20 cellular contexts compared by ENCODE assay signal in the genomic region with DNA sequence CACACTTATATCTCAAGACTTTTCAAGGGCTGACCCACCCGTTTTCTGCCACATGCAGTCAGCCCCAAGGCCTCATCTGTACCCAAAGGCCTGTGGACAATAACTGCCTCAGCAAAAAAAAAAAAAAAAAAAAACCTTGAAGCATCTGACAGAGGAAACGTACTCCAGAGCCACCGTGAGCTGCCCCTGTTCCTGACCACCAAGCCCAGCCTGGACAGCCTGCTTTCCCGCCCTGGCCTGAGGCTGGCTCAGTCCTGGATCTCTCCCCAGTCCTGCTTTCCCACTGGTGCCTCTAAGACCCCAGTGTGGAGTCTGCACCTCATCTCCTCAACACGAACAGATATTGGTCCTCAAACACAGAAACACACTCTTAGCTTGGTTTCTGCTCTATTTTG.
DNase-seq lines count a peak whose midpoint lies in the region; ATAC-seq, FAIRE-seq and TF ChIP-seq lines count a peak whose summit lies in the region.
"Had no signal": no experiment of that assay in that cellular context is flagged by ENCODE, and none has a peak within 500 bp of the region (broad histone marks: within the 10 kb centered on the region; RNA-seq: fewer than 3 reads in every experiment).

No MANE protein-coding gene starts in this region.

- H3K9me3 Mint-ChIP-seq in Calu3 (ENCODE audit: low read depth, unreplicated experiment) = no peaks in the 10 kb centered on the region
- H3K9me3 Mint-ChIP-seq in mesothelial cell of epicardium = peaks cover 12% of the 10 kb centered on the region

- H2AFZ ChIP-seq in K562 (ENCODE audit: low read depth, low read length) = no peak overlapping the region
- H2AFZ ChIP-seq: GM23248 had no signal

- no peaks in the 10 kb centered on the region for H4K20me1 ChIP-seq in K562 (replicated peaks; ENCODE audit: control insufficient read depth, insufficient read depth, low read length)

- H3K27ac ChIP-seq in A673 (ENCODE audit: low read depth, low read length, poor library complexity, severe bottlenecking) = no peak overlapping the region
- no peak overlapping the region for H3K27ac ChIP-seq in K562 (ENCODE audit: extremely low read depth, low read depth, low read length)
- H3K27ac ChIP-seq: C4-2B, GM23248 had no signal

- H3K36me3 Mint-ChIP-seq in Calu3 (ENCODE audit: insufficient read depth, unreplicated experiment) = peaks cover 23% of the 10 kb centered on the region
- peaks cover 19% of the 10 kb centered on the region for H3K36me3 Mint-ChIP-seq in mesothelial cell of epicardium

- in situ Hi-C loops in K562 (cut with MboI) = no loop called here

- no peaks in the 10 kb centered on the region for H3K27me3 Mint-ChIP-seq in Calu3 (ENCODE audit: unreplicated experiment)
- H3K27me3 Mint-ChIP-seq in mesothelial cell of epicardium (ENCODE audit: low read depth) = no peaks in the 10 kb centered on the region
- H3K27me3 Mint-ChIP-seq: IgD-negative memory B cell had no signal

- no peak overlapping the region for H3K27ac Mint-ChIP-seq in Calu3 (ENCODE audit: unreplicated experiment)
- H3K27ac Mint-ChIP-seq in mesothelial cell of epicardium = peak overlapping the region; percentile 16
- H3K27ac Mint-ChIP-seq: IgD-negative memory B cell had no signal

- no peaks in the 10 kb centered on the region for H3K9me3 ChIP-seq in A673 (ENCODE audit: low read depth, low read length, poor library complexity, severe bottlenecking)
- no peaks in the 10 kb centered on the region for H3K9me3 ChIP-seq in K562 (replicated peaks; ENCODE audit: control insufficient read depth, insufficient read depth, low read depth, low read length)
- H3K9me3 ChIP-seq: HAP-1, MG63 had no signal

- H3K4me3 Mint-ChIP-seq in Calu3 (ENCODE audit: low read depth, unreplicated experiment) = no peak overlapping the region
- no peak overlapping the region for H3K4me3 Mint-ChIP-seq in mesothelial cell of epicardium
- H3K4me3 Mint-ChIP-seq: IgD-negative memory B cell had no signal

- no peaks in the 10 kb centered on the region for H3K4me1 Mint-ChIP-seq in Calu3 (ENCODE audit: low read depth, unreplicated experiment)
- H3K4me1 Mint-ChIP-seq in mesothelial cell of epicardium = peaks cover 4% of the 10 kb centered on the region

- 72% methylated on average over 5 of the region's 5 CpGs for WGBS in K562 (ENCODE audit: insufficient coverage, low coverage, missing lambda C conversion rate)

- H3K79me2 ChIP-seq in K562 (ENCODE audit: control insufficient read depth, insufficient read depth, low read length) = no peaks in the 10 kb centered on the region

- no peak overlapping the region for H3K4me2 ChIP-seq in K562 (ENCODE audit: insufficient read depth, low read length)

- no peak for TF ChIP-seq RAD21 in K562 (CRISPR knock-in tag; conservative IDR thresholded peaks at IDR 0.05 in 1 of 2, IDR thresholded peaks at IDR 0.05 in 1 of 2)

- H3K36me3 ChIP-seq in A673 (ENCODE audit: insufficient read depth, low read length, poor library complexity, severe bottlenecking) = peaks cover 17% of the 10 kb centered on the region
- H3K36me3 ChIP-seq in K562 (ENCODE audit: control insufficient read depth, insufficient read depth, low read length) = peaks cover 49% of the 10 kb centered on the region; the same call in 1 of the 3 replicates

- no peak for ATAC-seq in K562

- H3K9me1 ChIP-seq in K562 (ENCODE audit: control insufficient read depth, insufficient read depth, low read length) = no peaks in the 10 kb centered on the region

- H3K9ac ChIP-seq in K562 (ENCODE audit: insufficient read depth in 1 of 2, low read depth in 2 of 2, low read length in 2 of 2) = no peak overlapping the region
- H3K9ac ChIP-seq: GM23248 had no signal

- no peak for FAIRE-seq in K562 (lab: Jason Lieb, UNC)
- FAIRE-seq: GM19239 had no signal

- BruUV-seq in A673 (replicated peaks; lab: Mats Ljungman, UMichigan) = TSS peak; percentile 69
- TSS peak; percentile 70 for BruUV-seq in Calu3 (replicated peaks; lab: Mats Ljungman, UMichigan)
- TSS peak; percentile 49 for BruUV-seq in K562 (replicated peaks; lab: Mats Ljungman, UMichigan)

- TF ChIP-seq CTCF in A673 (conservative IDR thresholded peaks at IDR 0.05; ENCODE audit: low read depth, low read length) (no peak), Calu3 (IDR thresholded peaks at IDR 0.05; ENCODE audit: unreplicated experiment) (no peak), K562 (IDR thresholded peaks at IDR 0.05 in 2 of 3, conservative IDR thresholded peaks at IDR 0.05 in 1 of 3; ENCODE audit: insufficient read depth in 2 of 3, low read depth in 1 of 3, low read length in 3 of 3) (no peak), mesothelial cell of epicardium (IDR thresholded peaks at IDR 0.05; ENCODE audit: unreplicated experiment) (no peak)

- H3K4me1 ChIP-seq in A673 (ENCODE audit: insufficient read depth, low read length, poor library complexity, severe bottlenecking) = no peaks in the 10 kb centered on the region
- no peaks in the 10 kb centered on the region; a peak in 1 of 5 replicates for H3K4me1 ChIP-seq in K562 (replicated peaks in 1 of 2; ENCODE audit: control insufficient read depth in 2 of 2, insufficient read depth in 2 of 2, low read length in 2 of 2)
- H3K4me1 ChIP-seq: HAP-1 had no signal

- H3K27me3 ChIP-seq in A673 (replicated peaks; ENCODE audit: insufficient read depth, low read depth, low read length, poor library complexity) = no peaks in the 10 kb centered on the region
- no peaks in the 10 kb centered on the region for H3K27me3 ChIP-seq in K562 (ENCODE audit: control insufficient read depth in 2 of 2, insufficient read depth in 2 of 2, low read length in 2 of 2)
- H3K27me3 ChIP-seq: MG63 had no signal

- POLR2A ChIA-PET in A673 (lab: Charles Lee; ENCODE audit: low non-redundant PET) (no interaction called here), K562 (lab: Yijun Ruan, JAX) (interaction anchor here (0.6 kb wide), 1 partner anchor 827 kb away, joined by 3 read pairs; no protein-coding TSS in a partner anchor)

- TF ChIP-seq EP300 in K562 (IDR thresholded peaks at IDR 0.05; ENCODE audit: low read length) = no peak

- intact Hi-C loops in A673 (cut with micrococcal nuclease; ENCODE audit: unreplicated experiment) (no loop called here), Calu3 (cut with micrococcal nuclease; ENCODE audit: unreplicated experiment) (no loop called here), K562 (cut with micrococcal nuclease) (loop anchor here (10.0 kb wide), 1 partner anchor 103 kb away; no protein-coding TSS in a partner anchor)

- DNase-seq in A673 (ENCODE audit: low spot score) = no peak
- no peak for DNase-seq in Calu3
- DNase-seq in K562 (ENCODE audit: extremely low read depth in 1 of 4, low spot score in 3 of 4) = no peak
- DNase-seq in mesothelial cell of epicardium (ENCODE audit: low spot score in 2 of 2, unreplicated experiment in 2 of 2) = no peak
- DNase-seq in occipital lobe (lab: John Stamatoyannopoulos, UW) = no peak
- DNase-seq in RKO (ENCODE audit: low spot score) = no peak
- no peak for DNase-seq in hypothalamus (lab: John Stamatoyannopoulos, UW)
- DNase-seq: AML-193, DMS79 treated with DMSO at 0.1 percent for 48 hours, GM23248, Kasumi-1, NCI-H1048, NCI-H1436 treated with DMSO at 0.1 percent for 48 hours, NCI-H2029 treated with DMSO at 0.1 percent for 48 hours, SHP77 treated with DMSO at 0.1 percent for 48 hours had no signal

- no peak for TF ChIP-seq POLR2A in K562 (conservative IDR thresholded peaks at IDR 0.05)

- H3K4me3 ChIP-seq in A673 (ENCODE audit: low read depth, low read length, poor library complexity, severe bottlenecking) (no peak overlapping the region), K562 (no peak overlapping the region)
- H3K4me3 ChIP-seq: GM23248, HAP-1, MG63 had no signal

- CTCF ChIA-PET in A673 (lab: Charles Lee) (interaction anchor here (0.6 kb wide), 1 partner anchor 890 kb away, joined by 3 read pairs; no protein-coding TSS in a partner anchor), Calu3 (lab: Charles Lee) (interaction anchor here (0.6 kb wide), 1 partner anchor 608 kb away, joined by 5 read pairs; no protein-coding TSS in a partner anchor), K562 (lab: Yijun Ruan, JAX; ENCODE audit: low intra/inter-chr PET ratio) (no interaction called here)

TF ChIP-seq in K562, 482 proteins besides CTCF, POLR2A, EP300 and RAD21 (continues in another document):
- TF ChIP-seq TCF7 (IDR thresholded peaks at IDR 0.05; ENCODE audit: borderline replicate concordance) (no peak), PHF21A (IDR thresholded peaks at IDR 0.05; ENCODE audit: borderline replicate concordance, low read depth) (no peak), C11orf30 (IDR thresholded peaks at IDR 0.05; ENCODE audit: low read depth) (no peak), MYNN (IDR thresholded peaks at IDR 0.05) (no peak), MYNN (CRISPR knock-in tag; IDR thresholded peaks at IDR 0.05) (no peak), KAT2B (IDR thresholded peaks at IDR 0.05; ENCODE audit: low read depth, low read length) (no peak), CBFB (CRISPR knock-in tag; IDR thresholded peaks at IDR 0.05) (no peak), TEAD4 (IDR thresholded peaks at IDR 0.05; ENCODE audit: low read length) (no peak), TEAD4 (CRISPR knock-in tag; IDR thresholded peaks at IDR 0.05; ENCODE audit: borderline replicate concordance) (no peak), NFRKB (IDR thresholded peaks at IDR 0.05; ENCODE audit: low read depth) (no peak)
- TF ChIP-seq, protein P1, sequence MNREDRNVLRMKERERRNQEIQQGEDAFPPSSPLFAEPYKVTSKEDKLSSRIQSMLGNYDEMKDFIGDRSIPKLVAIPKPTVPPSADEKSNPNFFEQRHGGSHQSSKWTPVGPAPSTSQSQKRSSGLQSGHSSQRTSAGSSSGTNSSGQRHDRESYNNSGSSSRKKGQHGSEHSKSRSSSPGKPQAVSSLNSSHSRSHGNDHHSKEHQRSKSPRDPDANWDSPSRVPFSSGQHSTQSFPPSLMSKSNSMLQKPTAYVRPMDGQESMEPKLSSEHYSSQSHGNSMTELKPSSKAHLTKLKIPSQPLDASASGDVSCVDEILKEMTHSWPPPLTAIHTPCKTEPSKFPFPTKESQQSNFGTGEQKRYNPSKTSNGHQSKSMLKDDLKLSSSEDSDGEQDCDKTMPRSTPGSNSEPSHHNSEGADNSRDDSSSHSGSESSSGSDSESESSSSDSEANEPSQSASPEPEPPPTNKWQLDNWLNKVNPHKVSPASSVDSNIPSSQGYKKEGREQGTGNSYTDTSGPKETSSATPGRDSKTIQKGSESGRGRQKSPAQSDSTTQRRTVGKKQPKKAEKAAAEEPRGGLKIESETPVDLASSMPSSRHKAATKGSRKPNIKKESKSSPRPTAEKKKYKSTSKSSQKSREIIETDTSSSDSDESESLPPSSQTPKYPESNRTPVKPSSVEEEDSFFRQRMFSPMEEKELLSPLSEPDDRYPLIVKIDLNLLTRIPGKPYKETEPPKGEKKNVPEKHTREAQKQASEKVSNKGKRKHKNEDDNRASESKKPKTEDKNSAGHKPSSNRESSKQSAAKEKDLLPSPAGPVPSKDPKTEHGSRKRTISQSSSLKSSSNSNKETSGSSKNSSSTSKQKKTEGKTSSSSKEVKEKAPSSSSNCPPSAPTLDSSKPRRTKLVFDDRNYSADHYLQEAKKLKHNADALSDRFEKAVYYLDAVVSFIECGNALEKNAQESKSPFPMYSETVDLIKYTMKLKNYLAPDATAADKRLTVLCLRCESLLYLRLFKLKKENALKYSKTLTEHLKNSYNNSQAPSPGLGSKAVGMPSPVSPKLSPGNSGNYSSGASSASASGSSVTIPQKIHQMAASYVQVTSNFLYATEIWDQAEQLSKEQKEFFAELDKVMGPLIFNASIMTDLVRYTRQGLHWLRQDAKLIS (CRISPR knock-in tag; IDR thresholded peaks at IDR 0.05) = no peak
